ENCODE assay signal across 14 cellular contexts in the genomic region with DNA sequence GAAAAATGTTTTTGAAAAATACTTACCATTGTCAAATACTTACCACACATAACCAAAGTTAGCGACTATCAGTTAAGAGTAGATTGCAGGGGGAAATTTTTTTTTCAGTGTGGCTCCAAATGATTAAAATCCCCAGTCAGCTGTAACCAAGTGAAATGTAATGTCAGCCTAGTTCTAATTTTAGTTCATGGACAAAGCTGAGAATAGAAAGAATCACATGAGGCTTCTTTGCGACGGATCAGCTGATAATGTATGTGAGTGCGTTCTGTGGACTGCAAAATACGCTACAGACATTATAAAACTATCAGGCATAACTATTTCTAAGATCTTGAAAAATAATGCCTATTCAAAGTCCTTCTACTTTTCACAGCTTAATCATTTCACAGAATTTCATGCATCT.
"Had no signal": no experiment of that assay in that cellular context is flagged by ENCODE, and none has a peak within 500 bp of the region (broad histone marks: within the 10 kb centered on the region; RNA-seq: fewer than 3 reads in every experiment).

A gene (minus strand): TSS at position 165 of the 400 bp plus-strand sequence. CDS start 9,740 bp downstream, outside the sequence.

- H3K4me1 ChIP-seq: colonic mucosa, lower lobe of right lung, testis, upper lobe of right lung had no signal

- H3K36me3 ChIP-seq: colonic mucosa, lower lobe of right lung, upper lobe of right lung had no signal

- H3K9me3 ChIP-seq: colonic mucosa, lower lobe of right lung, testis, upper lobe of right lung had no signal

- H3K27me3 ChIP-seq: colonic mucosa, hepatocyte, testis, upper lobe of right lung had no signal

- H3K27ac ChIP-seq: colonic mucosa, hepatocyte, lower lobe of right lung, testis, upper lobe of right lung had no signal

- H3K79me2 ChIP-seq: hepatocyte had no signal

- DNase-seq: activated effector memory CD4-positive, alpha-beta T cell treated with anti-CD3 and anti-CD28 coated beads, Interleukin-2, amount 50 U/mL, for 16 hours; activated naive CD8-positive, alpha-beta T cell treated with anti-CD3 and anti-CD28 coated beads, Interleukin-2, amount 10 ng/mL, durations not matched to agents 7 days and 5 days; activated T-cell treated with anti-CD3 and anti-CD28 coated beads, Interleukin-2, amount 50 U/mL, for 24 hours; aorta; colonic mucosa; kidney glomerular epithelial cell; lower lobe of right lung; naive B cell; posterior cingulate gyrus; stimulated activated CD4-positive, alpha-beta T cell treated with anti-CD3 and anti-CD28 coated beads, Interleukin-4, amount 100 ng/mL, for 24 hours; testis; upper lobe of right lung had no signal

- H3K4me3 ChIP-seq: colonic mucosa, hepatocyte, lower lobe of right lung, testis, upper lobe of right lung had no signal

- H2AFZ ChIP-seq: hepatocyte had no signal

- ATAC-seq: activated CD4-positive, CD25-positive, alpha-beta regulatory T cell treated with anti-CD3 and anti-CD28 coated beads, Interleukin-2, amount 50 U/mL, for 24 hours; lower lobe of right lung; upper lobe of right lung had no signal

- H3K4me2 ChIP-seq: hepatocyte had no signal
